8 cellular contexts compared by ENCODE assay signal in genomic region chrX:153926594-153926862, GRCh38. TPM values are rescaled to one million over a fixed set of nuclear protein-coding genes. Genes with fewer than 3 reads are reported as not detected.
A peak's percentile ranks its signal among the peaks of the same experiment; 100 is the strongest.
DNase-seq lines count a peak whose midpoint lies in the region; ATAC-seq and TF ChIP-seq lines count a peak whose summit lies in the region.

No MANE protein-coding gene starts in this region.

- in situ Hi-C loops in ACHN (cut with HindIII; ENCODE audit: low pct_ligation_motif_present, low pct_unique_long_range_greater_than_20kb, low sequenced_read_pairs) = no loop called here

- H3K36me3 ChIP-seq in A673 (ENCODE audit: insufficient read depth, low read length, poor library complexity, severe bottlenecking) (no peaks in the 10 kb centered on the region), HCT116 (ENCODE audit: control insufficient read depth in 1 of 2, insufficient read depth in 2 of 2, low read length in 2 of 2) (peaks cover 0 to 5% of the 10 kb centered on the region in 2 experiments; a peak in 2 of 4 replicates), mucosa of descending colon (ENCODE audit: low read depth) (no peaks in the 10 kb centered on the region)

- peak overlapping the region; percentile 80 for H3K9ac ChIP-seq in HCT116 (ENCODE audit: low read length)

- no peak for TF ChIP-seq POLR2A in HCT116 (IDR thresholded peaks at IDR 0.05; ENCODE audit: borderline replicate concordance, extremely low read depth, insufficient read depth, insufficient read length)

- CTCF ChIA-PET in A673 (lab: Charles Lee) (no interaction called here), HCT116 (lab: Charles Lee) (interaction anchor here (0.8 to 2.5 kb wide), 2 partner anchors 15 to 21 kb away, joined by 3 to 14 read pairs; no protein-coding TSS in a partner anchor)

- H3K4me1 ChIP-seq in A673 (ENCODE audit: insufficient read depth, low read length, poor library complexity, severe bottlenecking) (peaks cover 20% of the 10 kb centered on the region), HCT116 (ENCODE audit: control insufficient read depth in 1 of 2, insufficient read depth in 2 of 2, low read length in 2 of 2) (peaks cover 22 to 43% of the 10 kb centered on the region in 2 experiments), mucosa of descending colon (ENCODE audit: low read depth) (peaks cover 10% of the 10 kb centered on the region)

- POLR2A ChIA-PET in A673 (lab: Charles Lee; ENCODE audit: low non-redundant PET) = no interaction called here
- POLR2A ChIA-PET in HCT116 (lab: Charles Lee) = no interaction called here

- intact Hi-C loops in A673 (cut with micrococcal nuclease; ENCODE audit: unreplicated experiment) = no loop called here
- intact Hi-C loops in HCT116 (cut with micrococcal nuclease) = no loop called here
- intact Hi-C loops in mucosa of descending colon (cut with DNase I, micrococcal nuclease) = no loop called here

- no peaks in the 10 kb centered on the region for H3K9me3 ChIP-seq in A673 (ENCODE audit: low read depth, low read length, poor library complexity, severe bottlenecking)
- H3K9me3 ChIP-seq in HCT116 (ENCODE audit: control insufficient read depth in 1 of 2, insufficient read depth in 1 of 2, low read depth in 1 of 2, low read length in 2 of 2) = no peaks in the 10 kb centered on the region
- no peaks in the 10 kb centered on the region for H3K9me3 ChIP-seq in mucosa of descending colon

- ATAC-seq in HCT116 (no peak), mucosa of descending colon (no peak), GM18519 (IDR thresholded peaks at IDR 0.05; ENCODE audit: low FRiP score, unreplicated experiment) (no peak)
- ATAC-seq in activated CD4-positive, CD25-positive, alpha-beta regulatory T cell treated with anti-CD3 and anti-CD28 coated beads, Interleukin-2, amount 50 U/mL, for 24 hours = no peak

- H3K27ac ChIP-seq in A673 (ENCODE audit: low read depth, low read length, poor library complexity, severe bottlenecking) (peak overlapping the region; percentile 94), HCT116 (ENCODE audit: low read depth, low read length) (peak overlapping the region; percentile 99), adipose tissue (ENCODE audit: low read depth, low read length) (peak overlapping the region; percentile 28)

- DNase-seq in A673 (ENCODE audit: low spot score) = no peak
- DNase-seq in HCT116 (ENCODE audit: low read depth, low spot score) = no peak
- DNase-seq in mucosa of descending colon = peak in 1 of 3 donors; percentile 68
- no peak for DNase-seq in SHP77 treated with DMSO at 0.1 percent for 48 hours (lab: John Stamatoyannopoulos, UW)
- DNase-seq in ACHN = no peak

- H3K9me2 ChIP-seq in HCT116 (ENCODE audit: insufficient read depth) = no peaks in the 10 kb centered on the region

- RAD21 ChIA-PET in HCT116 (lab: Charles Lee; ENCODE audit: low non-redundant PET in 1 of 2, low total read pairs in 2 of 2, uncharacterized antibody in 2 of 2, unreplicated experiment in 2 of 2) = no interaction called here

- peaks cover 28% of the 10 kb centered on the region; the same call in 1 of the 2 replicates for H3K79me2 ChIP-seq in HCT116 (ENCODE audit: insufficient read depth, low read length)

- TF ChIP-seq CTCF in A673 (conservative IDR thresholded peaks at IDR 0.05; ENCODE audit: low read depth, low read length) = no peak
- no peak for TF ChIP-seq CTCF in HCT116 (IDR thresholded peaks at IDR 0.05 in 2 of 3, conservative IDR thresholded peaks at IDR 0.05 in 1 of 3; ENCODE audit: borderline replicate concordance in 1 of 3, insufficient read depth in 1 of 3, low read depth in 2 of 3, low read length in 2 of 3)
- no peak for TF ChIP-seq CTCF in mucosa of descending colon (IDR thresholded peaks at IDR 0.05)

- H2AFZ ChIP-seq in HCT116 (ENCODE audit: low read depth, low read length, poor library complexity, severe bottlenecking) = no peak overlapping the region

- no TSS peak for BruUV-seq in A673 (replicated peaks; lab: Mats Ljungman, UMichigan)
- BruUV-seq in HCT116 (replicated peaks; lab: Mats Ljungman, UMichigan) = no TSS peak

- H3K4me2 ChIP-seq in HCT116 (ENCODE audit: low read length) = peak overlapping the region; percentile 87

- WGBS in adipose tissue, 3 donors = 13 to 48% (median 13%) methylated on average over 3 to 4 of the region's 4 CpGs

- no peak for TF ChIP-seq RAD21 in HCT116 (IDR thresholded peaks at IDR 0.05; ENCODE audit: low read depth)

- H3K27me3 ChIP-seq in A673 (replicated peaks; ENCODE audit: insufficient read depth, low read depth, low read length, poor library complexity) (no peaks in the 10 kb centered on the region), HCT116 (ENCODE audit: insufficient read depth, low read length) (no peaks in the 10 kb centered on the region)

- H3K4me3 ChIP-seq in A673 (ENCODE audit: low read depth, low read length, poor library complexity, severe bottlenecking) = peak overlapping the region; percentile 58
- peak overlapping the region; percentile 69 to 71 for H3K4me3 ChIP-seq in HCT116 (replicated peaks in 1 of 2; ENCODE audit: low read depth in 1 of 2, low read length in 2 of 2)
- peak overlapping the region; percentile 6 for H3K4me3 ChIP-seq in mucosa of descending colon

- no peaks in the 10 kb centered on the region for H4K20me1 ChIP-seq in HCT116 (ENCODE audit: insufficient read depth)

TF ChIP-seq in HCT116, 20 proteins besides CTCF, POLR2A, EP300 and RAD21 (continues in another document):
- no peak for TF ChIP-seq ZNF274 (IDR thresholded peaks at IDR 0.05; ENCODE audit: low read depth, low read length)
- no peak for TF ChIP-seq ELF1 (IDR thresholded peaks at IDR 0.05; ENCODE audit: borderline replicate concordance, low read depth)
- no peak for TF ChIP-seq EZH2 (IDR thresholded peaks at IDR 0.05)
- no peak for TF ChIP-seq EGR1 (IDR thresholded peaks at IDR 0.05; ENCODE audit: low read depth)
- TF ChIP-seq, protein P1, sequence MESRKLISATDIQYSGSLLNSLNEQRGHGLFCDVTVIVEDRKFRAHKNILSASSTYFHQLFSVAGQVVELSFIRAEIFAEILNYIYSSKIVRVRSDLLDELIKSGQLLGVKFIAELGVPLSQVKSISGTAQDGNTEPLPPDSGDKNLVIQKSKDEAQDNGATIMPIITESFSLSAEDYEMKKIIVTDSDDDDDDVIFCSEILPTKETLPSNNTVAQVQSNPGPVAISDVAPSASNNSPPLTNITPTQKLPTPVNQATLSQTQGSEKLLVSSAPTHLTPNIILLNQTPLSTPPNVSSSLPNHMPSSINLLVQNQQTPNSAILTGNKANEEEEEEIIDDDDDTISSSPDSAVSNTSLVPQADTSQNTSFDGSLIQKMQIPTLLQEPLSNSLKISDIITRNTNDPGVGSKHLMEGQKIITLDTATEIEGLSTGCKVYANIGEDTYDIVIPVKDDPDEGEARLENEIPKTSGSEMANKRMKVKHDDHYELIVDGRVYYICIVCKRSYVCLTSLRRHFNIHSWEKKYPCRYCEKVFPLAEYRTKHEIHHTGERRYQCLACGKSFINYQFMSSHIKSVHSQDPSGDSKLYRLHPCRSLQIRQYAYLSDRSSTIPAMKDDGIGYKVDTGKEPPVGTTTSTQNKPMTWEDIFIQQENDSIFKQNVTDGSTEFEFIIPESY (IDR thresholded peaks at IDR 0.05; ENCODE audit: extremely low read depth, insufficient replicate concordance, low read length) = no peak
- no peak for TF ChIP-seq REST (IDR thresholded peaks at IDR 0.05; ENCODE audit: low read depth)

RNA-seq across cellular contexts. Expression of gene ARHGAP4, which starts 0.5 kb away (rescaled TPM):
- total RNA-seq in A673 (2021) (43.0 and 45.7 TPM in 2 replicates), HCT116 (2021; ENCODE audit: unreplicated experiment) (67.4 TPM), mucosa of descending colon (10 to 100 TPM; 35.0 to 47.8 (median 36.7) TPM)
- 41.2 and 44.2 TPM in 2 replicates for polyA plus RNA-seq in HCT116 (2012)
- polyA plus RNA-seq in adipose tissue = 100 to 1,000 TPM in 1 of 3 donors, 10 to 100 TPM in 1, 1 to 10 TPM in 1; 9.9 to 106 (median 43.6) TPM

RNA-seq across cellular contexts. Expression of gene NAA10, which starts 8.3 kb away (rescaled TPM):
- total RNA-seq in A673 (2021) (136 and 140 TPM in 2 replicates), HCT116 (2021; ENCODE audit: unreplicated experiment) (124 TPM), mucosa of descending colon (10 to 100 TPM; 52.2 to 72.3 (median 68.9) TPM)
- polyA plus RNA-seq in HCT116 (2012) = 135 and 156 TPM in 2 replicates
- polyA plus RNA-seq in adipose tissue = 100 to 1,000 TPM in 1 of 3 donors, 10 to 100 TPM in 2; 68.6 to 169 (median 98.6) TPM

RNA-seq across cellular contexts. Expression of gene RENBP, which starts 17.9 kb away (rescaled TPM):
- 3.4 and 5.7 TPM in 2 replicates for total RNA-seq in A673 (2021)
- total RNA-seq in HCT116 (2021; ENCODE audit: unreplicated experiment) = 1.3 TPM
- 0.30 and 0.52 TPM in 2 replicates for polyA plus RNA-seq in HCT116 (2012)
- 10 to 100 TPM in 2 of 3 donors, 1 to 10 TPM in 1; 2.9 to 19.3 (median 18.4) TPM for polyA plus RNA-seq in adipose tissue
- total RNA-seq in mucosa of descending colon = 10 to 100 TPM in 2 of 3 donors, 1 to 10 TPM in 1; 3.5 to 21.2 (median 10.2) TPM

RNA-seq across cellular contexts. Expression of gene AVPR2, which starts 22.1 kb away (rescaled TPM):
- total RNA-seq in A673 (2021) (not detected in 2 replicates), HCT116 (2021; ENCODE audit: unreplicated experiment) (not detected), mucosa of descending colon (under 1 TPM; 0.43 to 0.78 (median 0.54) TPM)
- 0.27 and 0.34 TPM in 2 replicates for polyA plus RNA-seq in HCT116 (2012)
- 1 to 10 TPM; 1.3 to 7.1 (median 5.9) TPM for polyA plus RNA-seq in adipose tissue

RNA-seq across cellular contexts. Expression of gene L1CAM, which starts 40.6 kb away (rescaled TPM):
- total RNA-seq in A673 (2021) = 0.64 and 0.87 TPM in 2 replicates
- 14.8 TPM for total RNA-seq in HCT116 (2021; ENCODE audit: unreplicated experiment)
- 10.4 and 10.8 TPM in 2 replicates for polyA plus RNA-seq in HCT116 (2012)
- polyA plus RNA-seq in adipose tissue = 1 to 10 TPM; 1.3 to 1.8 (median 1.5) TPM
- total RNA-seq in mucosa of descending colon = 10 to 100 TPM in 1 of 3 donors, 1 to 10 TPM in 2; 3.0 to 66.9 (median 7.0) TPM

Comparison
In these comparisons a context has a peak if more than half of its experiments do, and no peak if none do; other contexts are left out.
1. H3K27ac ChIP-seq: peak in every context shown above with its lines; median percentile 99 in HCT116; 94 in A673; 28 in adipose tissue.
2. H3K4me3 ChIP-seq: peak in every context shown above with its lines; median percentile 70 in HCT116; 58 in A673; 6 in mucosa of descending colon.